ENCODE assay signal across 9 cellular contexts in genomic region chr5:54366707-54367106, GRCh38.
"Had no signal": no experiment of that assay in that cellular context is flagged by ENCODE, and none has a peak within 500 bp of the region (broad histone marks: within the 10 kb centered on the region; RNA-seq: fewer than 3 reads in every experiment).

No MANE protein-coding gene starts in this region.

- ATAC-seq: HCT116 had no signal

- H3K9ac ChIP-seq: GM23248 had no signal

- H2AFZ ChIP-seq: GM23248 had no signal

- DNase-seq: GM23248, GOT3, H7, HFFc6, IMR-90, KBM-7 had no signal

- H3K36me3 ChIP-seq: HAP-1 had no signal

- H3K4me3 ChIP-seq: GM23248, HAP-1 had no signal

- H3K9me3 ChIP-seq: HAP-1 had no signal

- FAIRE-seq: HTR-8/SVneo had no signal

- H3K27ac ChIP-seq: GM23248 had no signal
